In genomic region chr5:2021484-2022176, GRCh38 we compare ENCODE assay signal across 27 cellular contexts.
"Had no signal": no experiment of that assay in that cellular context is flagged by ENCODE, and none has a peak within 500 bp of the region (broad histone marks: within the 10 kb centered on the region; RNA-seq: fewer than 3 reads in every experiment).

No MANE protein-coding gene starts in this region.

- H3K9me3 Mint-ChIP-seq: natural killer cell; stimulated activated naive CD8-positive, alpha-beta T cell treated with anti-CD3 and anti-CD28 coated beads, Interleukin-15, Interleukin-2, amounts not matched to agents 100 ng/mL and 50 ng/mL, for 24 hours had no signal

- H3K4me1 ChIP-seq: esophagus muscularis mucosa, gastroesophageal sphincter, heart left ventricle, left ventricle myocardium inferior, lower lobe of right lung, pancreas, right lobe of liver, tibial nerve, upper lobe of right lung, uterus had no signal

- H3K36me3 Mint-ChIP-seq: natural killer cell had no signal

- H3K9me3 ChIP-seq: esophagus muscularis mucosa, left ventricle myocardium inferior, lower lobe of right lung, neutrophil, pancreas, right lobe of liver, thoracic aorta, upper lobe of right lung, uterus had no signal

- H3K4me1 Mint-ChIP-seq: natural killer cell had no signal

- H3K4me3 ChIP-seq: esophagus muscularis mucosa, gastroesophageal sphincter, heart left ventricle, left ventricle myocardium inferior, lower lobe of right lung, pancreas, right lobe of liver, thoracic aorta, tibial nerve, upper lobe of right lung, uterus had no signal

- H3K4me3 Mint-ChIP-seq: natural killer cell; stimulated activated naive CD8-positive, alpha-beta T cell treated with anti-CD3 and anti-CD28 coated beads, Interleukin-15, Interleukin-2, amounts not matched to agents 100 ng/mL and 50 ng/mL, for 24 hours had no signal

- H3K27ac Mint-ChIP-seq: natural killer cell; stimulated activated naive CD8-positive, alpha-beta T cell treated with anti-CD3 and anti-CD28 coated beads, Interleukin-15, Interleukin-2, amounts not matched to agents 100 ng/mL and 50 ng/mL, for 24 hours had no signal

- H3K36me3 ChIP-seq: esophagus muscularis mucosa, gastroesophageal sphincter, heart left ventricle, left ventricle myocardium inferior, lower lobe of right lung, neutrophil, pancreas, right lobe of liver, thoracic aorta, tibial nerve, upper lobe of right lung, uterus had no signal

- H3K27me3 ChIP-seq: foreskin keratinocyte, neutrophil, tibial nerve, upper lobe of right lung, uterus had no signal

- H3K27ac ChIP-seq: esophagus muscularis mucosa, foreskin keratinocyte, gastroesophageal sphincter, heart left ventricle, left ventricle myocardium inferior, lower lobe of right lung, neutrophil, pancreas, right lobe of liver, thoracic aorta, tibial nerve, upper lobe of right lung, uterus had no signal

- DNase-seq: cerebellar nuclear complex; cortex of kidney; effector CD4-positive, alpha-beta T cell; heart left ventricle; hippocampal formation; kidney glomerular epithelial cell; left colon; left ventricle myocardium inferior; lower lobe of right lung; natural killer cell; pancreas; retina; right lobe of liver; small intestine; stimulated activated CD4-positive, alpha-beta T cell treated with anti-CD3 and anti-CD28 coated beads, Interleukin-12 subunit alpha, Interleukin-12 subunit beta, amount 100 ng/mL, for 4 hours; stimulated activated CD4-positive, alpha-beta T cell treated with anti-CD3 and anti-CD28 coated beads, Interleukin-1b, Interleukin-23, amount 100 ng/mL, for 48 hours; stimulated activated CD4-positive, alpha-beta T cell treated with anti-CD3 and anti-CD28 coated beads, Interleukin-4, amount 100 ng/mL, for 1 hour; stimulated activated CD8-positive, alpha-beta memory T cell treated with anti-CD3 and anti-CD28 coated beads, Interleukin-4, amount 100 ng/mL, for 48 hours; upper lobe of right lung; uterus had no signal

- ATAC-seq: gastroesophageal sphincter, left colon, lower lobe of right lung, natural killer cell, pancreas, upper lobe of right lung had no signal
